In the genomic region with DNA sequence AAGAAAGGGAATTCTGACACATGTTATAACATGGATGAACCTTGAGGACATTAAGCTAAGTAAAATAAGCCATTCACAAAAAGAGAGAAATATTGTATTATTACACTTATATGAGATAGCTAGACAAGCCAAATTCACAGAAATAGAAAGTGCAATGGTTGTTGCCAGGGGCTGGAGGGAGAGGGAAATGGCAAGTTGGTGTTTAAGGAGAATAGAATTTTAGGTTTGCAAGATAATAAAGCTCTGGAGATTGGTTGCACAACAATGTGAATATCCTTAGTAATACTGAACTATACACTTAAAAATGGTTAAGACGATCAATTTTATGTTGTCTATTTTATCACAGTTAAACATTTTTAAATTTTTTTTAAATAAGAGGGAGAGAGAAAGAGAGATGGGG, we compare ENCODE assay signal across 11 cellular contexts.
"Had no signal": no experiment of that assay in that cellular context is flagged by ENCODE, and none has a peak within 500 bp of the region (broad histone marks: within the 10 kb centered on the region; RNA-seq: fewer than 3 reads in every experiment).

No MANE protein-coding gene starts in this region.

- ATAC-seq: stimulated activated effector memory CD8-positive, alpha-beta T cell treated with anti-CD3 and anti-CD28 coated beads, Interleukin-12 subunit alpha, Interleukin-12 subunit beta, amount 100 ng/mL, for 72 hours; upper lobe of right lung; WTC11 had no signal

- DNase-seq: activated CD4-positive, alpha-beta T cell treated with anti-CD3 and anti-CD28 coated beads, Interleukin-2, amount 10 ng/mL, durations not matched to agents 24 days and 14 days; activated naive CD4-positive, alpha-beta T cell treated with Interleukin-2 at 50 U/mL for 16 hours; adrenal gland; effector CD4-positive, alpha-beta T cell; hippocampal formation; naive B cell; upper lobe of right lung had no signal

- H3K4me3 ChIP-seq: adrenal gland, skin epidermis, upper lobe of right lung had no signal

- H3K36me3 ChIP-seq: adrenal gland, upper lobe of right lung had no signal

- H3K4me1 ChIP-seq: upper lobe of right lung had no signal

- H3K9me3 ChIP-seq: adrenal gland, upper lobe of right lung had no signal

- H3K27me3 ChIP-seq: adrenal gland, upper lobe of right lung had no signal

- FAIRE-seq: endothelial cell of umbilical vein had no signal
